Comparison of ENCODE assay signal across 9 cellular contexts in genomic region chr21:31972622-31973021, GRCh38.
"Had no signal": no experiment of that assay in that cellular context is flagged by ENCODE, and none has a peak within 500 bp of the region (broad histone marks: within the 10 kb centered on the region; RNA-seq: fewer than 3 reads in every experiment).

No MANE protein-coding gene starts in this region.

- DNase-seq: GM23248, GOT3, H7, HFFc6, KBM-7 had no signal

- H3K27ac ChIP-seq: GM23248, HL-60 had no signal

- H3K4me3 ChIP-seq: GM23248, HAP-1 had no signal

- H3K4me1 ChIP-seq: HAP-1 had no signal

- H3K9ac ChIP-seq: GM23248 had no signal

- H2AFZ ChIP-seq: GM23248 had no signal

- H3K9me3 ChIP-seq: HAP-1 had no signal

- ATAC-seq: HCT116, HepG2 had no signal
